8 cellular contexts compared by ENCODE assay signal in genomic region chr1:41380979-41381690, GRCh38. TPM values are rescaled to one million over a fixed set of nuclear protein-coding genes. Genes with fewer than 3 reads are reported as not detected.
A peak's percentile ranks its signal among the peaks of the same experiment; 100 is the strongest.
DNase-seq lines count a peak whose midpoint lies in the region; ATAC-seq and TF ChIP-seq lines count a peak whose summit lies in the region.

No MANE protein-coding gene starts in this region.

- H3K4me1 Mint-ChIP-seq in CD8-positive, alpha-beta T cell (ENCODE audit: low read depth), result peaks cover 20% of the 10 kb centered on the region
- H3K4me1 Mint-ChIP-seq in activated T-helper 17 cell treated with anti-CD3 and anti-CD28 coated beads, Interleukin-2, amount 50 U/mL, for 72 hours, result peaks cover 4% of the 10 kb centered on the region

- no peaks in the 10 kb centered on the region for H3K9me3 Mint-ChIP-seq in CD8-positive, alpha-beta T cell
- H3K9me3 Mint-ChIP-seq in activated T-helper 17 cell treated with anti-CD3 and anti-CD28 coated beads, Interleukin-2, amount 50 U/mL, for 72 hours, result no peaks in the 10 kb centered on the region

- peaks cover 6% of the 10 kb centered on the region for H3K27me3 ChIP-seq in CD8-positive, alpha-beta T cell (ENCODE audit: insufficient read depth, low read length)

- peak in 2 of 7 experiments; percentile 32 to 45 for DNase-seq in CD8-positive, alpha-beta T cell
- DNase-seq in NCI-H1436 treated with DMSO at 0.1 percent for 48 hours (lab: John Stamatoyannopoulos, UW) (peak; percentile 88), hypothalamus (lab: John Stamatoyannopoulos, UW) (peak in 26 of 51 donors; percentile 9 to 73 (median 36)), skeletal muscle cell (ENCODE audit: low read depth) (no peak), G401 (ENCODE audit: low spot score) (no peak)
- DNase-seq in central memory CD4-positive, alpha-beta T cell, result no peak

- no peaks in the 10 kb centered on the region for H3K36me3 ChIP-seq in CD8-positive, alpha-beta T cell (ENCODE audit: insufficient read depth, low read length)

- no peak overlapping the region for H3K27ac ChIP-seq in CD8-positive, alpha-beta T cell (ENCODE audit: low read depth, low read length)

- no peak for ATAC-seq in CD8-positive, alpha-beta T cell
- no peak for ATAC-seq in activated T-helper 17 cell treated with anti-CD3 and anti-CD28 coated beads, Interleukin-2, amount 50 U/mL, for 72 hours (replicated peaks)
- ATAC-seq in HG03432 (IDR thresholded peaks at IDR 0.05; ENCODE audit: unreplicated experiment), result no peak

- no peaks in the 10 kb centered on the region for H3K36me3 Mint-ChIP-seq in CD8-positive, alpha-beta T cell
- H3K36me3 Mint-ChIP-seq in activated T-helper 17 cell treated with anti-CD3 and anti-CD28 coated beads, Interleukin-2, amount 50 U/mL, for 72 hours (ENCODE audit: low read depth), result no peaks in the 10 kb centered on the region

- H3K4me1 ChIP-seq in CD8-positive, alpha-beta T cell (ENCODE audit: insufficient read depth, low read length), result peaks cover 23% of the 10 kb centered on the region

- H3K27ac Mint-ChIP-seq in CD8-positive, alpha-beta T cell, result no peak overlapping the region
- H3K27ac Mint-ChIP-seq in activated T-helper 17 cell treated with anti-CD3 and anti-CD28 coated beads, Interleukin-2, amount 50 U/mL, for 72 hours, result no peak overlapping the region

- in situ Hi-C loops in G401 (cut with HindIII; ENCODE audit: low sequenced_read_pairs), result no loop called here

- TF ChIP-seq CTCF in CD8-positive, alpha-beta T cell (IDR thresholded peaks at IDR 0.05), result no peak

- POLR2A ChIA-PET in CD8-positive, alpha-beta T cell (lab: Charles Lee), result no interaction called here

- H3K9me3 ChIP-seq in CD8-positive, alpha-beta T cell (ENCODE audit: low read length), result no peaks in the 10 kb centered on the region

- H3K4me3 Mint-ChIP-seq in CD8-positive, alpha-beta T cell, result peak overlapping the region; percentile 82
- H3K4me3 Mint-ChIP-seq in activated T-helper 17 cell treated with anti-CD3 and anti-CD28 coated beads, Interleukin-2, amount 50 U/mL, for 72 hours, result peak overlapping the region; percentile 38

- H3K4me3 ChIP-seq in CD8-positive, alpha-beta T cell (ENCODE audit: low read depth, low read length), result peak overlapping the region; percentile 46
- peak overlapping the region; percentile 21 for H3K4me3 ChIP-seq in skeletal muscle cell (ENCODE audit: low read depth, low read length)

- intact Hi-C loops in CD8-positive, alpha-beta T cell (cut with DNase I, micrococcal nuclease), result no loop called here

- CTCF ChIA-PET in CD8-positive, alpha-beta T cell (lab: Charles Lee), result no interaction called here

- peaks cover 63% of the 10 kb centered on the region for H3K27me3 Mint-ChIP-seq in CD8-positive, alpha-beta T cell (ENCODE audit: low read depth)
- H3K27me3 Mint-ChIP-seq in activated T-helper 17 cell treated with anti-CD3 and anti-CD28 coated beads, Interleukin-2, amount 50 U/mL, for 72 hours, result peaks cover 59% of the 10 kb centered on the region

RNA-seq across cellular contexts. Expression of gene FOXO6, which starts 19.9 kb away (rescaled TPM):
- 1 to 10 TPM; 1.4 to 1.7 TPM for total RNA-seq in CD8-positive, alpha-beta T cell
- under 1 TPM; 0.11 to 0.26 TPM for total RNA-seq in activated T-helper 17 cell treated with anti-CD3 and anti-CD28 coated beads, Interleukin-2, amount 50 U/mL, for 72 hours
- total RNA-seq in G401 (2014; rRNA removed; shearing (Covaris generic)), result 0.51 and 1.5 TPM in 2 replicates

Comparison
In these comparisons a context has a peak if more than half of its experiments do, and no peak if none do; other contexts are left out.
1. DNase-seq: peak in NCI-H1436 treated with DMSO at 0.1 percent for 48 hours (single experiment) and hypothalamus (26 of 51); none in skeletal muscle cell (single experiment), central memory CD4-positive, alpha-beta T cell (single experiment) and G401 (single experiment).